24 cellular contexts compared by ENCODE assay signal in the genomic region with DNA sequence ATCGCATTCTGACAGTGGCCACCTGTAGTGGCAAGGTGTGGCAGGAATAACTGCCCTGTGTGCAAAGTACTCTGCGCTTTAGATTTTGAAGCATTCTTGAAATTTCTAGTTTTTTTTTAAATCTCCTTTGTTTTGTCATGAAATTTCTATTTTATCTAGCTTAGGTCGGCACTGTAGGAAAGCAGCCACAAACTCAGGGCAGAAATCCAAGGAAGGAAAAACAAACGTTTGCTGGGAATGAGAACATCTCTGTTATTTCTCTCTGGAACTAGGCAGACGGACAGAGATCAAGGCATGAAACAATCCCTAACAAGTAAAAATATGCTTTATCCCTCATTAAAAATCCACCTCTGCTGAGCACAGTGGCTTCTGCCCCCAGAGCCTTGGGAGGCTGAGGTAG. TPM values are rescaled to one million over a fixed set of nuclear protein-coding genes. Genes with fewer than 3 reads are reported as not detected.
DNase-seq lines count a peak whose midpoint lies in the region; ATAC-seq, FAIRE-seq and TF ChIP-seq lines count a peak whose summit lies in the region.
"Had no signal": no experiment of that assay in that cellular context is flagged by ENCODE, and none has a peak within 500 bp of the region (broad histone marks: within the 10 kb centered on the region; RNA-seq: fewer than 3 reads in every experiment).

No MANE protein-coding gene starts in this region.

- H3K4me2 ChIP-seq in Karpas-422 (ENCODE audit: low read depth, low read length, poor library complexity, severe bottlenecking) (no peak overlapping the region), K562 (ENCODE audit: insufficient read depth, low read length) (no peak overlapping the region)

- peaks cover 37% of the 10 kb centered on the region for H3K79me2 ChIP-seq in Karpas-422 (ENCODE audit: low read length)
- peaks cover 33% of the 10 kb centered on the region for H3K79me2 ChIP-seq in K562 (ENCODE audit: control insufficient read depth, insufficient read depth, low read length)

- no peak for DNase-seq in Karpas-422
- DNase-seq in K562 (ENCODE audit: extremely low read depth in 1 of 4, low spot score in 3 of 4): no peak
- DNase-seq in globus pallidus (ENCODE audit: low spot score): peak; percentile 6
- peak; percentile 49 for DNase-seq in smooth muscle cell of the brain vasculature (ENCODE audit: low read depth, low spot score)
- DNase-seq in DMS 273 treated with DMSO at 0.1 percent for 48 hours (lab: John Stamatoyannopoulos, UW): no peak
- DNase-seq in stimulated activated CD4-positive, alpha-beta T cell treated with anti-CD3 and anti-CD28 coated beads, Interleukin-1b, Interleukin-23, amount 100 ng/mL, for 48 hours: no peak
- DNase-seq in HuH-7 (ENCODE audit: low spot score): no peak
- DNase-seq: activated CD4-positive, alpha-beta T cell treated with anti-CD3 and anti-CD28 coated beads for 4 hours; activated naive CD4-positive, alpha-beta T cell; activated T-cell treated with anti-CD3 and anti-CD28 coated beads, Interleukin-2, amount 50 U/mL, for 4 hours; amniotic stem cell; Caco-2; left ventricle myocardium superior; NCI-H2029 treated with DMSO at 0.1 percent for 48 hours; NCI-H226; NCI-H69; SIG-M5; stimulated activated CD4-positive, alpha-beta T cell treated with anti-CD3 and anti-CD28 coated beads, Interleukin-15, amount 100 ng/mL, for 24 hours; stimulated activated naive CD8-positive, alpha-beta T cell treated with anti-CD3 and anti-CD28 coated beads, Interleukin-15, amount 100 ng/mL, for 72 hours; tibial artery had no signal

- H3K4me3 ChIP-seq in Karpas-422 (ENCODE audit: low read length) (no peak overlapping the region), K562 (no peak overlapping the region)
- H3K4me3 ChIP-seq: tibial artery had no signal

- H4K20me1 ChIP-seq in Karpas-422 (ENCODE audit: insufficient read depth, low read depth, low read length): no peaks in the 10 kb centered on the region
- no peaks in the 10 kb centered on the region for H4K20me1 ChIP-seq in K562 (replicated peaks; ENCODE audit: control insufficient read depth, insufficient read depth, low read length)

- H3K9me2 ChIP-seq in Karpas-422 (replicated peaks; ENCODE audit: insufficient read depth, low read length): no peaks in the 10 kb centered on the region

- no peak for FAIRE-seq in K562 (lab: Jason Lieb, UNC)
- FAIRE-seq: H54, islet of Langerhans, RCC 7860 had no signal

- ATAC-seq in K562: no peak
- ATAC-seq: activated T-cell treated with anti-CD3 and anti-CD28 coated beads, Interleukin-2, amount 50 U/mL, for 4 hours; left ventricle myocardium superior; stimulated activated naive CD8-positive, alpha-beta T cell treated with anti-CD3 and anti-CD28 coated beads, Interleukin-15, amount 100 ng/mL, for 72 hours had no signal

- H3K9ac ChIP-seq in Karpas-422 (ENCODE audit: low read length) (no peak overlapping the region), K562 (ENCODE audit: insufficient read depth in 1 of 2, low read depth in 2 of 2, low read length in 2 of 2) (no peak overlapping the region; a peak in 1 of 4 replicates)

- in situ Hi-C loops in K562 (cut with MboI): no loop called here

- TF ChIP-seq RAD21 in K562 (CRISPR knock-in tag; conservative IDR thresholded peaks at IDR 0.05 in 1 of 2, IDR thresholded peaks at IDR 0.05 in 1 of 2): no peak

- BruUV-seq in K562 (replicated peaks; lab: Mats Ljungman, UMichigan): no TSS peak

- H3K27me3 ChIP-seq in Karpas-422 (ENCODE audit: low read length) (no peaks in the 10 kb centered on the region), K562 (ENCODE audit: control insufficient read depth in 2 of 2, insufficient read depth in 2 of 2, low read length in 2 of 2) (no peaks in the 10 kb centered on the region)
- H3K27me3 ChIP-seq: tibial artery had no signal

- no peak for TF ChIP-seq EP300 in K562 (IDR thresholded peaks at IDR 0.05; ENCODE audit: low read length)

- H2AFZ ChIP-seq in Karpas-422 (ENCODE audit: low read length) (no peak overlapping the region), K562 (ENCODE audit: low read depth, low read length) (peak overlapping the region; percentile 97)

- peak overlapping the region; percentile 10; the same call in 1 of the 2 replicates for H3K27ac ChIP-seq in Karpas-422 (ENCODE audit: low read length)
- no peak overlapping the region for H3K27ac ChIP-seq in K562 (ENCODE audit: extremely low read depth, low read depth, low read length)
- H3K27ac ChIP-seq: VCaP had no signal

- POLR2A ChIA-PET in K562 (lab: Yijun Ruan, JAX): interaction anchor here (3.0 kb wide), 1 partner anchor 10 kb away, joined by 10 read pairs; no protein-coding TSS in a partner anchor

- H3K9me1 ChIP-seq in K562 (ENCODE audit: control insufficient read depth, insufficient read depth, low read length): no peaks in the 10 kb centered on the region

- CTCF ChIA-PET in K562 (lab: Yijun Ruan, JAX; ENCODE audit: low intra/inter-chr PET ratio): no interaction called here

- intact Hi-C loops in K562 (cut with micrococcal nuclease): no loop called here

- TF ChIP-seq POLR2A in K562 (conservative IDR thresholded peaks at IDR 0.05): no peak

- TF ChIP-seq CTCF in K562 (IDR thresholded peaks at IDR 0.05 in 2 of 3, conservative IDR thresholded peaks at IDR 0.05 in 1 of 3; ENCODE audit: insufficient read depth in 2 of 3, low read depth in 1 of 3, low read length in 3 of 3): no peak

- WGBS in K562 (ENCODE audit: insufficient coverage, low coverage, missing lambda C conversion rate): 64% methylated on average over 5 of the region's 5 CpGs

- H3K4me1 ChIP-seq in Karpas-422 (ENCODE audit: low read length): peaks cover 17% of the 10 kb centered on the region
- peaks cover 6 to 16% of the 10 kb centered on the region in 2 experiments; a peak in 4 of 5 replicates for H3K4me1 ChIP-seq in K562 (replicated peaks in 1 of 2; ENCODE audit: control insufficient read depth in 2 of 2, insufficient read depth in 2 of 2, low read length in 2 of 2)

- H3K36me3 ChIP-seq in Karpas-422 (ENCODE audit: insufficient read depth, low read length): no peaks in the 10 kb centered on the region
- peaks cover 4% of the 10 kb centered on the region; the same call in 2 of the 3 replicates for H3K36me3 ChIP-seq in K562 (ENCODE audit: control insufficient read depth, insufficient read depth, low read length)
- H3K36me3 ChIP-seq: tibial artery had no signal

- no peaks in the 10 kb centered on the region for H3K9me3 ChIP-seq in Karpas-422 (ENCODE audit: low read length)
- H3K9me3 ChIP-seq in K562 (replicated peaks; ENCODE audit: control insufficient read depth, insufficient read depth, low read depth, low read length): no peaks in the 10 kb centered on the region
- H3K9me3 ChIP-seq: Caco-2, tibial artery had no signal

TF ChIP-seq in K562, 482 proteins besides CTCF, POLR2A, EP300 and RAD21 (continues in another document):
- TF ChIP-seq, protein P1, sequence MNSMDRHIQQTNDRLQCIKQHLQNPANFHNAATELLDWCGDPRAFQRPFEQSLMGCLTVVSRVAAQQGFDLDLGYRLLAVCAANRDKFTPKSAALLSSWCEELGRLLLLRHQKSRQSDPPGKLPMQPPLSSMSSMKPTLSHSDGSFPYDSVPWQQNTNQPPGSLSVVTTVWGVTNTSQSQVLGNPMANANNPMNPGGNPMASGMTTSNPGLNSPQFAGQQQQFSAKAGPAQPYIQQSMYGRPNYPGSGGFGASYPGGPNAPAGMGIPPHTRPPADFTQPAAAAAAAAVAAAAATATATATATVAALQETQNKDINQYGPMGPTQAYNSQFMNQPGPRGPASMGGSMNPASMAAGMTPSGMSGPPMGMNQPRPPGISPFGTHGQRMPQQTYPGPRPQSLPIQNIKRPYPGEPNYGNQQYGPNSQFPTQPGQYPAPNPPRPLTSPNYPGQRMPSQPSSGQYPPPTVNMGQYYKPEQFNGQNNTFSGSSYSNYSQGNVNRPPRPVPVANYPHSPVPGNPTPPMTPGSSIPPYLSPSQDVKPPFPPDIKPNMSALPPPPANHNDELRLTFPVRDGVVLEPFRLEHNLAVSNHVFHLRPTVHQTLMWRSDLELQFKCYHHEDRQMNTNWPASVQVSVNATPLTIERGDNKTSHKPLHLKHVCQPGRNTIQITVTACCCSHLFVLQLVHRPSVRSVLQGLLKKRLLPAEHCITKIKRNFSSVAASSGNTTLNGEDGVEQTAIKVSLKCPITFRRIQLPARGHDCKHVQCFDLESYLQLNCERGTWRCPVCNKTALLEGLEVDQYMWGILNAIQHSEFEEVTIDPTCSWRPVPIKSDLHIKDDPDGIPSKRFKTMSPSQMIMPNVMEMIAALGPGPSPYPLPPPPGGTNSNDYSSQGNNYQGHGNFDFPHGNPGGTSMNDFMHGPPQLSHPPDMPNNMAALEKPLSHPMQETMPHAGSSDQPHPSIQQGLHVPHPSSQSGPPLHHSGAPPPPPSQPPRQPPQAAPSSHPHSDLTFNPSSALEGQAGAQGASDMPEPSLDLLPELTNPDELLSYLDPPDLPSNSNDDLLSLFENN (IDR thresholded peaks at IDR 0.05; ENCODE audit: low read depth in 2 of 2, low read length in 2 of 2): no peak

RNA-seq across cellular contexts. Expression of a gene that starts 1.3 kb away (rescaled TPM):
- total RNA-seq in Karpas-422 (2014; rRNA removed; shearing (Covaris generic); ENCODE audit: low replicate concordance): 45.2 and 49.5 TPM in 2 replicates
- total RNA-seq in K562 (2011; cell fraction: chromatin; rRNA removed; ENCODE audit: low replicate concordance): 55.0 and 149 TPM in 2 replicates
- total RNA-seq in K562 (2011; cell fraction: nucleolus; rRNA removed): 27.5 and 31.3 TPM in 2 replicates
- 43.5 and 64.3 TPM in 2 replicates for total RNA-seq in K562 (2011; cell fraction: nucleoplasm; rRNA removed)
- total RNA-seq in K562 (2014; rRNA removed) (25.3 and 28.8 TPM in 2 replicates), K562 (2014; rRNA removed; fragmentation: Illumina TruSeq; extraction: Trizol) (35.1 and 35.6 TPM in 2 replicates), K562 (2015; rRNA removed; fragmentation: Illumina TruSeq; extraction: Trizol) (35.9 and 39.7 TPM in 2 replicates), K562 (2021) (27.6 and 27.9 TPM in 2 replicates)
- polyA plus RNA-seq in K562 (2011; rRNA removed) (42.4 and 47.3 TPM in 2 replicates), K562 (2014; fragmentation: Illumina TruSeq; extraction: Trizol) (35.7 and 41.1 TPM in 2 replicates), K562 (2014; fragmentation: Nextera tagmentation; extraction: Ambion mirVana) (10 to 100 TPM in 1 of 2 experiments, 1 to 10 TPM in 1; 8.5 to 12.8 TPM), K562 (2014; rRNA removed) (36.2 and 37.9 TPM in 2 replicates)
- polyA plus RNA-seq in K562 (2011; cell fraction: cytosol; rRNA removed): 5.9 and 14.0 TPM in 2 replicates
- polyA plus RNA-seq in K562 (2011; cell fraction: nucleus; rRNA removed): 90.9 and 143 TPM in 2 replicates
- polyA plus RNA-seq in K562 (2012): 16.7 and 26.9 TPM in 2 replicates
- 30.1 and 36.1 TPM in 2 replicates for polyA minus RNA-seq in K562 (2011; rRNA and poly(A)+ RNA removed)
- polyA minus RNA-seq in K562 (2011; cell fraction: cytosol; rRNA and poly(A)+ RNA removed): 11.6 and 17.8 TPM in 2 replicates
- 34.3 and 57.3 TPM in 2 replicates for polyA minus RNA-seq in K562 (2011; cell fraction: nucleus; rRNA and poly(A)+ RNA removed)

Comparison
In these comparisons a context has a peak if more than half of its experiments do, and no peak if none do; other contexts are left out.
1. DNase-seq: peak in globus pallidus (single experiment) and smooth muscle cell of the brain vasculature (single experiment); none in Karpas-422 (single experiment), K562 (0 of 4), DMS 273 treated with DMSO at 0.1 percent for 48 hours (single experiment), stimulated activated CD4-positive, alpha-beta T cell treated with anti-CD3 and anti-CD28 coated beads, Interleukin-1b, Interleukin-23, amount 100 ng/mL, for 48 hours (single experiment) and HuH-7 (single experiment).